In genomic region chr18:3631927-3632326, GRCh38 we compare ENCODE assay signal across 1 cellular context.
TF ChIP-seq lines count a peak whose summit lies in the region.

No MANE protein-coding gene starts in this region.

TF ChIP-seq in K562, 482 proteins besides CTCF, POLR2A, EP300 and RAD21 (continued from another document):
- no peak for TF ChIP-seq FIP1L1 (IDR thresholded peaks at IDR 0.05; ENCODE audit: low read depth, low read length, poor library complexity, severe bottlenecking)
- TF ChIP-seq ZNF699 (CRISPR knock-in tag; IDR thresholded peaks at IDR 0.05; ENCODE audit: insufficient replicate concordance): no peak
- no peak for TF ChIP-seq RBBP5 (IDR thresholded peaks at IDR 0.05; ENCODE audit: borderline replicate concordance, insufficient read depth, low read length, poor library complexity, severe bottlenecking)
